13 cellular contexts compared by ENCODE assay signal in the genomic region with DNA sequence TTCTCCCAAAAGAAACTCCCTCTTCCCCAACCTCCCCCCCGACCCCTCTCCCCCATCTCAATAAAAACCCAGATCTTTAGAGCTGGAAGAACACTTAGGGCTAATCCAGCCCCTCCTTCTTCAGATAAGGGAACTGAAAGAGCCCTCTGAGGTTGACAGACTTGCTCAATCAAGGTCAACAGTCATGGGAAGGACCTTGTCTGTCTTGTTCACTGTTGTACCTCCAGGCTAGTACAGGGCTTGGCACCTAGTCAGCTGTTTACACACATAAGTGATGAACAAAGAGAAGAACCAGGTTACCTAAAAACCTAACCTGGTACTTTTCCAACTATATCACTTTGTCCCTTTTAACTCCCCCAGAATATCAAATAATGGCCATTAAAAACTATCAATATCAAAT. TPM values are rescaled to one million over a fixed set of nuclear protein-coding genes. Genes with fewer than 3 reads are reported as not detected.
DNase-seq lines count a peak whose midpoint lies in the region; ATAC-seq, FAIRE-seq and TF ChIP-seq lines count a peak whose summit lies in the region.
"Had no signal": no experiment of that assay in that cellular context is flagged by ENCODE, and none has a peak within 500 bp of the region (broad histone marks: within the 10 kb centered on the region; RNA-seq: fewer than 3 reads in every experiment).

No MANE protein-coding gene starts in this region.

- H3K27ac Mint-ChIP-seq in MCF 10A (ENCODE audit: low read depth, unreplicated experiment): peak overlapping the region; percentile 95
- no peak overlapping the region for H3K27ac Mint-ChIP-seq in activated T-helper 2 cell treated with anti-CD3 and anti-CD28 coated beads, Interferon-gamma antibody, Interleukin-2, Interleukin-4, amounts not matched to agents 10 μg/mL and 5 μg/mL and 100 μg/mL, durations not matched to agents 14 hours and 24 hours and 36 hours

- in situ Hi-C loops in GM13976 (cut with MboI; ENCODE audit: low sequenced_read_pairs, unreplicated experiment): no loop called here

- no peak for FAIRE-seq in D721Med (lab: Jason Lieb, UNC)

- H3K36me3 ChIP-seq in breast epithelium: no peaks in the 10 kb centered on the region
- H3K36me3 ChIP-seq: transverse colon had no signal

- H3K36me3 Mint-ChIP-seq in MCF 10A (ENCODE audit: insufficient read depth, unreplicated experiment): peaks cover 14% of the 10 kb centered on the region
- H3K36me3 Mint-ChIP-seq in activated T-helper 2 cell treated with anti-CD3 and anti-CD28 coated beads, Interferon-gamma antibody, Interleukin-2, Interleukin-4, amounts not matched to agents 10 μg/mL and 5 μg/mL and 100 μg/mL, durations not matched to agents 14 hours and 24 hours and 36 hours (ENCODE audit: low read depth): peaks cover 11% of the 10 kb centered on the region

- H3K9me3 ChIP-seq in breast epithelium: no peaks in the 10 kb centered on the region
- H3K9me3 ChIP-seq: transverse colon had no signal

- CTCF ChIA-PET in MCF 10A (lab: Yijun Ruan, JAX): interaction anchor here (1.2 to 2.3 kb wide), 5 partner anchors 12 to 119 kb away, joined by 3 to 7 read pairs (median 5); no protein-coding TSS in a partner anchor

- no peak overlapping the region for H3K27ac ChIP-seq in breast epithelium

- DNase-seq in MCF 10A (ENCODE audit: unreplicated experiment) (peak; percentile 38), breast epithelium (ENCODE audit: low spot score in 2 of 2) (no peak), GM13976 (ENCODE audit: low spot score) (no peak), globus pallidus (ENCODE audit: low spot score) (no peak), Right ventricle myocardium inferior (ENCODE audit: missing footprints) (no peak), D721Med (ENCODE audit: insufficient read length, low spot score) (no peak)
- no peak for DNase-seq in activated T-helper 2 cell treated with anti-CD3 and anti-CD28 coated beads, Interferon-gamma antibody, Interleukin-2, Interleukin-4, amounts not matched to agents 10 μg/mL and 5 μg/mL and 100 μg/mL, durations not matched to agents 14 hours and 24 hours and 36 hours (ENCODE audit: low spot score)
- DNase-seq: activated CD8-positive, alpha-beta memory T cell treated with anti-CD3 and anti-CD28 coated beads, Interleukin-2, amount 50 U/mL, for 4 hours; dermis blood vessel endothelial cell; NCI-H2081 treated with DMSO at 0.1 percent for 48 hours; SHP77 treated with DMSO at 0.1 percent for 48 hours; transverse colon had no signal

- no peaks in the 10 kb centered on the region for H3K4me1 ChIP-seq in breast epithelium

- ATAC-seq in HG02870 (IDR thresholded peaks at IDR 0.05; ENCODE audit: unreplicated experiment) (peak; percentile 19), Right ventricle myocardium inferior (no peak)

- no peaks in the 10 kb centered on the region for H3K27me3 Mint-ChIP-seq in MCF 10A (ENCODE audit: insufficient read depth, unreplicated experiment)
- H3K27me3 Mint-ChIP-seq in activated T-helper 2 cell treated with anti-CD3 and anti-CD28 coated beads, Interferon-gamma antibody, Interleukin-2, Interleukin-4, amounts not matched to agents 10 μg/mL and 5 μg/mL and 100 μg/mL, durations not matched to agents 14 hours and 24 hours and 36 hours (ENCODE audit: low read depth): no peaks in the 10 kb centered on the region

- H3K4me3 ChIP-seq in breast epithelium: no peak overlapping the region

- POLR2A ChIA-PET in MCF 10A (lab: Yijun Ruan, JAX): interaction anchor here (0.6 to 9.8 kb wide), 6 partner anchors 10 to 394 kb away, joined by 3 to 158 read pairs (median 4); a partner anchor contains a TSS

- peaks cover 48% of the 10 kb centered on the region for H3K4me1 Mint-ChIP-seq in MCF 10A (ENCODE audit: insufficient read depth, unreplicated experiment)
- H3K4me1 Mint-ChIP-seq in activated T-helper 2 cell treated with anti-CD3 and anti-CD28 coated beads, Interferon-gamma antibody, Interleukin-2, Interleukin-4, amounts not matched to agents 10 μg/mL and 5 μg/mL and 100 μg/mL, durations not matched to agents 14 hours and 24 hours and 36 hours (ENCODE audit: low read depth): peaks cover 48% of the 10 kb centered on the region

- no peak overlapping the region for H3K4me3 Mint-ChIP-seq in MCF 10A (ENCODE audit: unreplicated experiment)
- H3K4me3 Mint-ChIP-seq in activated T-helper 2 cell treated with anti-CD3 and anti-CD28 coated beads, Interferon-gamma antibody, Interleukin-2, Interleukin-4, amounts not matched to agents 10 μg/mL and 5 μg/mL and 100 μg/mL, durations not matched to agents 14 hours and 24 hours and 36 hours (ENCODE audit: low read depth): peak overlapping the region; percentile 9

- no TSS peak for BruUV-seq in MCF 10A (replicated peaks; lab: Mats Ljungman, UMichigan)

- intact Hi-C loops in MCF 10A (cut with micrococcal nuclease) (loop anchor here (5.0 kb wide), 1 partner anchor 92 kb away; no protein-coding TSS in a partner anchor), breast epithelium (cut with DNase I; ENCODE audit: low total_unique reads) (no loop called here), Right ventricle myocardium inferior (cut with DNase I) (loop anchor here (5.0 kb wide), 2 partner anchors 92 to 118 kb away; a partner anchor contains a TSS)
- intact Hi-C loops in activated T-helper 2 cell treated with anti-CD3 and anti-CD28 coated beads, Interferon-gamma antibody, Interleukin-2, Interleukin-4, amounts not matched to agents 10 μg/mL and 5 μg/mL and 100 μg/mL, durations not matched to agents 14 hours and 24 hours and 36 hours (cut with micrococcal nuclease): loop anchor here (5.0 kb wide), 1 partner anchor 92 kb away; no protein-coding TSS in a partner anchor

- no peaks in the 10 kb centered on the region for H3K27me3 ChIP-seq in breast epithelium
- H3K27me3 ChIP-seq: transverse colon had no signal

- H3K9me3 Mint-ChIP-seq in MCF 10A (ENCODE audit: unreplicated experiment): no peaks in the 10 kb centered on the region
- H3K9me3 Mint-ChIP-seq in activated T-helper 2 cell treated with anti-CD3 and anti-CD28 coated beads, Interferon-gamma antibody, Interleukin-2, Interleukin-4, amounts not matched to agents 10 μg/mL and 5 μg/mL and 100 μg/mL, durations not matched to agents 14 hours and 24 hours and 36 hours: no peaks in the 10 kb centered on the region

- TF ChIP-seq POLR2A in breast epithelium (IDR thresholded peaks at IDR 0.05): no peak

- TF ChIP-seq CTCF in MCF 10A (IDR thresholded peaks at IDR 0.05; ENCODE audit: unreplicated experiment) (no peak), breast epithelium (IDR thresholded peaks at IDR 0.05) (no peak), GM13976 (IDR thresholded peaks at IDR 0.05; ENCODE audit: borderline replicate concordance, control extremely low read depth, extremely low read depth, insufficient read depth, missing control alignments) (no peak), D721Med (IDR thresholded peaks at IDR 0.05; ENCODE audit: insufficient read depth, missing control alignments) (no peak)

RNA-seq across cellular contexts. Expression of a gene that starts 2.4 kb away (rescaled TPM):
- total RNA-seq in MCF 10A (2022) (22.8 and 23.3 TPM in 2 replicates), breast epithelium (10 to 100 TPM in 2 of 3 donors, 1 to 10 TPM in 1; 6.2 to 14.8 (median 14.4) TPM), Right ventricle myocardium inferior (1.9 TPM)
- total RNA-seq in activated T-helper 2 cell treated with anti-CD3 and anti-CD28 coated beads, Interferon-gamma antibody, Interleukin-2, Interleukin-4, amounts not matched to agents 10 μg/mL and 5 μg/mL and 100 μg/mL, durations not matched to agents 14 hours and 24 hours and 36 hours: 8.9 and 10.5 TPM in 2 replicates
